ENCODE assay signal across 12 cellular contexts in the genomic region with DNA sequence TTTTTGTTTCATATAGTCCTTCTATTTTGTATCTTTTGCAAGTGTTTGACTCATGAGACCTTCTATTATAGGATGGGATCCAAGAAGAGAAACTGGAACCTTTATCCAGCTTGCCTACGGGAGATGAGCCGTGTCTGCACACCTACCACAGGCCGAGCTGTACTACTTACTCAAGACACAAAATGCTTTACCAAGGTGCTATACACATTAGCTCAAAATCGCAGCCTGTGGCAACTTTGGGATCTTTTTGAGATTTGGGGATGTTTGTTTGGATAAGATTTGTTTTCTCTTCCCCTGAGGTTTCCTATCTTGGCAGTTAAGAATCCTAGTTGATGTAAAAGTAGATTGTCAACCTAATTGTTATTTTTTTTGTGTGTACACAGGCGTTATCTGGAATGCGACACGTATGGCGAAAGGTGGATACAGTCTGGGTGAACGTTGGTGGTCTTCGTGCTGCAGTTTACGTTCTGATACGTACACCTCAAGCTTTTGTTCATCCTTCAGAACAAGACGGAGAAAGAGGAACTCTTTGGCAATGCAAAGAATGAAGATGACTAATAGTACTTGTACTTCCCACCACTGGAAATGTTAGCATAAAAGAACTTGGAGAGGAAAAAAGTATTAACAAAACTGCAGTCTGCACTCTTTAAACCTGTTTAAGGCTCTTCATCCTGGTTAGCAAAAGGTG. TPM values are rescaled to one million over a fixed set of nuclear protein-coding genes. Genes with fewer than 3 reads are reported as not detected.
A peak's percentile ranks its signal among the peaks of the same experiment; 100 is the strongest.
DNase-seq lines count a peak whose midpoint lies in the region; ATAC-seq and TF ChIP-seq lines count a peak whose summit lies in the region.
"Had no signal": no experiment of that assay in that cellular context is flagged by ENCODE, and none has a peak within 500 bp of the region (broad histone marks: within the 10 kb centered on the region; RNA-seq: fewer than 3 reads in every experiment).

No MANE protein-coding gene starts in this region.

- peak overlapping the region; percentile 1 for H3K27ac Mint-ChIP-seq in Caco-2 (ENCODE audit: unreplicated experiment)
- H3K27ac Mint-ChIP-seq in nephron progenitor cell = peak overlapping the region; percentile 92

- CTCF ChIA-PET in Caco-2 (lab: Charles Lee) = no interaction called here

- intact Hi-C loops in Caco-2 (cut with micrococcal nuclease; ENCODE audit: unreplicated experiment) (loop anchor here (2.0 kb wide), 1 partner anchor 31 kb away; no protein-coding TSS in a partner anchor), Right ventricle myocardium superior (cut with DNase I) (no loop called here)

- H3K9me3 ChIP-seq in Caco-2 = no peaks in the 10 kb centered on the region
- no peaks in the 10 kb centered on the region for H3K9me3 ChIP-seq in effector memory CD4-positive, alpha-beta T cell (ENCODE audit: control insufficient read depth, low read length)

- H3K27ac ChIP-seq in effector memory CD4-positive, alpha-beta T cell (ENCODE audit: insufficient read depth, low read length, poor library complexity, severe bottlenecking) = peak overlapping the region; percentile 9

- H3K36me3 ChIP-seq in Caco-2 (ENCODE audit: control insufficient read depth, insufficient read depth, low read length) = peaks cover 2% of the 10 kb centered on the region
- peaks cover 70% of the 10 kb centered on the region for H3K36me3 ChIP-seq in effector memory CD4-positive, alpha-beta T cell (ENCODE audit: control insufficient read depth, insufficient read depth, low read length)

- H3K4me1 ChIP-seq in Caco-2 = no peaks in the 10 kb centered on the region
- no peaks in the 10 kb centered on the region for H3K4me1 ChIP-seq in effector memory CD4-positive, alpha-beta T cell (ENCODE audit: control insufficient read depth, insufficient read depth, low read length, poor library complexity, severe bottlenecking)

- H3K4me3 Mint-ChIP-seq in Caco-2 (ENCODE audit: unreplicated experiment) = no peak overlapping the region
- no peak overlapping the region for H3K4me3 Mint-ChIP-seq in nephron progenitor cell

- ATAC-seq in Right ventricle myocardium superior (ENCODE audit: poor library complexity) = no peak

- H3K4me1 Mint-ChIP-seq in Caco-2 (ENCODE audit: low read depth, unreplicated experiment) = peaks cover 12% of the 10 kb centered on the region
- H3K4me1 Mint-ChIP-seq in nephron progenitor cell = no peaks in the 10 kb centered on the region

- H3K27me3 Mint-ChIP-seq in Caco-2 (ENCODE audit: insufficient read depth, unreplicated experiment) (no peaks in the 10 kb centered on the region), nephron progenitor cell (ENCODE audit: low read depth, poor library complexity) (no peaks in the 10 kb centered on the region)

- TF ChIP-seq CTCF in Caco-2 (IDR thresholded peaks at IDR 0.05; ENCODE audit: insufficient read depth in 1 of 2, low read depth in 1 of 2, low read length in 1 of 2, severe bottlenecking in 1 of 2, unreplicated experiment in 1 of 2) = no peak
- no peak for TF ChIP-seq CTCF in nephron progenitor cell (IDR thresholded peaks at IDR 0.05)

- POLR2A ChIA-PET in Caco-2 (lab: Charles Lee) = interaction anchor here (0.6 to 1.3 kb wide), 2 partner anchors 12 to 368 kb away, joined by 3 to 11 read pairs; no protein-coding TSS in a partner anchor

- H3K36me3 Mint-ChIP-seq in Caco-2 (ENCODE audit: insufficient read depth, unreplicated experiment) (peaks cover 97% of the 10 kb centered on the region), nephron progenitor cell (ENCODE audit: low read depth) (peaks cover 61% of the 10 kb centered on the region)

- DNase-seq in Caco-2 = no peak
- peak; percentile 50 for DNase-seq in MV-4-11 (lab: John Stamatoyannopoulos, UW)
- DNase-seq in effector memory CD4-positive, alpha-beta T cell = no peak
- no peak for DNase-seq in nephron progenitor cell
- DNase-seq in Right ventricle myocardium superior = no peak
- DNase-seq in NCI-H526 treated with DMSO at 0.1 percent for 48 hours (lab: John Stamatoyannopoulos, UW) = no peak
- no peak for DNase-seq in NCI-H345 treated with DMSO at 0.1 percent for 48 hours (lab: John Stamatoyannopoulos, UW; ENCODE audit: unreplicated experiment)
- no peak for DNase-seq in activated CD4-positive, alpha-beta T cell treated with anti-CD3 and anti-CD28 coated beads, Interleukin-2, amount 50 U/mL, for 48 hours
- DNase-seq: activated CD4-positive, CD25-positive, alpha-beta regulatory T cell; DMS53; NCI-H2081 treated with DMSO at 0.1 percent for 48 hours; RPMI8226 had no signal

- H3K9me3 Mint-ChIP-seq in Caco-2 (ENCODE audit: unreplicated experiment) (no peaks in the 10 kb centered on the region), nephron progenitor cell (no peaks in the 10 kb centered on the region)

- H3K4me3 ChIP-seq in Caco-2 (ENCODE audit: low read depth, low read length) = no peak overlapping the region
- H3K4me3 ChIP-seq in effector memory CD4-positive, alpha-beta T cell (ENCODE audit: insufficient read depth, low read depth, low read length, poor library complexity, severe bottlenecking) = no peak overlapping the region

- no peaks in the 10 kb centered on the region for H3K27me3 ChIP-seq in Caco-2 (replicated peaks; ENCODE audit: control insufficient read depth, insufficient read depth, low read length)
- H3K27me3 ChIP-seq in effector memory CD4-positive, alpha-beta T cell (replicated peaks; ENCODE audit: control insufficient read depth, insufficient read depth, low read length, poor library complexity, severe bottlenecking) = no peaks in the 10 kb centered on the region

- BruUV-seq in Caco-2 (replicated peaks; lab: Mats Ljungman, UMichigan) = no TSS peak

RNA-seq across cellular contexts. Expression of a gene that starts 13.1 kb away (rescaled TPM):
- total RNA-seq in Caco-2 (2022) = 140 and 155 TPM in 2 replicates
- total RNA-seq in Right ventricle myocardium superior = 49.7 TPM

RNA-seq across cellular contexts. Expression of a gene that starts 21.4 kb away (rescaled TPM):
- total RNA-seq in Caco-2 (2022) = 56.0 and 62.2 TPM in 2 replicates
- 52.9 TPM for total RNA-seq in Right ventricle myocardium superior
